In genomic region chr13:75186384-75186783, GRCh38 we compare ENCODE assay signal across 15 cellular contexts.
"Had no signal": no experiment of that assay in that cellular context is flagged by ENCODE, and none has a peak within 500 bp of the region (broad histone marks: within the 10 kb centered on the region; RNA-seq: fewer than 3 reads in every experiment).

No MANE protein-coding gene starts in this region.

- H3K27me3 ChIP-seq: foreskin keratinocyte, pancreas, thyroid gland had no signal

- FAIRE-seq: astrocyte, colon, pancreas had no signal

- DNase-seq: activated T-cell treated with anti-CD3 and anti-CD28 coated beads, Interleukin-2, amount 50 U/mL, for 1 hour; central memory CD4-positive, alpha-beta T cell; foreskin keratinocyte; left ventricle myocardium inferior; natural killer cell; pancreas; psoas muscle; stimulated activated CD4-positive, alpha-beta T cell treated with anti-CD3 and anti-CD28 coated beads, Interleukin-12 subunit alpha, Interleukin-12 subunit beta, amount 100 ng/mL, for 4 hours; stimulated activated CD4-positive, alpha-beta T cell treated with anti-CD3 and anti-CD28 coated beads, Interleukin-4, amount 100 ng/mL, for 4 hours; stimulated activated naive CD8-positive, alpha-beta T cell treated with anti-CD3 and anti-CD28 coated beads, Interleukin-15, Interleukin-2, amounts not matched to agents 100 U/mL and 50 U/mL, for 24 hours; WERI-Rb-1 had no signal

- ATAC-seq: activated T-helper 17 cell treated with anti-CD3 and anti-CD28 coated beads, Interleukin-2, amount 50 U/mL, for 72 hours; foreskin keratinocyte; natural killer cell; pancreas; psoas muscle; stimulated activated naive CD8-positive, alpha-beta T cell treated with anti-CD3 and anti-CD28 coated beads, Interleukin-15, Interleukin-2, amounts not matched to agents 100 U/mL and 50 U/mL, for 24 hours had no signal

- H3K4me3 ChIP-seq: left ventricle myocardium inferior, pancreas, psoas muscle, thyroid gland had no signal

- H3K27ac ChIP-seq: foreskin keratinocyte, left ventricle myocardium inferior, pancreas, psoas muscle, thyroid gland, WERI-Rb-1 had no signal
